ENCODE assay signal across 18 cellular contexts in the genomic region with DNA sequence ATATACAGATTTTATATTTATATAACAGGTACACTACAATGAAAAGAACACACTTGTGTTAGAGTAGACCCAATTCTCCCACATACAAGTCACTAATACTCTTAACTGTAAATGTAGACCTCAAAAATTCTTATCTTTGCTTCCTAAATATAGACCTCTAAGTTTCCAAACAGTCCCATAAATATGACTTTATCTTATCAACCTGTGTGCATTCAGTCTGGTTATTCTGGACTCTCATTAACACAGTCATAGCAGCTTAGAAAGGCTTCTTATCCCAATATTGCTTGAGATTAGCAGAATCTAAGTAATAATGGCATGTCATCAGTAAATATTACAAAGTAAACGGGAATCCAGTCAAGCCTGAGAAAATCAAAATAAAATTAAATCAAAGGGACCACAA.
A peak's percentile ranks its signal among the peaks of the same experiment; 100 is the strongest.
DNase-seq lines count a peak whose midpoint lies in the region; ATAC-seq and TF ChIP-seq lines count a peak whose summit lies in the region.
"Had no signal": no experiment of that assay in that cellular context is flagged by ENCODE, and none has a peak within 500 bp of the region (broad histone marks: within the 10 kb centered on the region; RNA-seq: fewer than 3 reads in every experiment).

No MANE protein-coding gene starts in this region.

- H3K4me3 ChIP-seq in heart left ventricle: no peak overlapping the region
- no peak overlapping the region for H3K4me3 ChIP-seq in left ventricle myocardium inferior
- H3K4me3 ChIP-seq in smooth muscle cell: no peak overlapping the region
- H3K4me3 ChIP-seq: A549; BLaER1 treated with 17β-estradiol and CSF1 and Interleukin-3, amounts not matched to agents 10 nM and 100 nM had no signal

- H3K4me2 ChIP-seq in smooth muscle cell: peak overlapping the region; percentile 37
- H3K4me2 ChIP-seq: A549; BLaER1 treated with 17β-estradiol and CSF1 and Interleukin-3, amounts not matched to agents 10 nM and 100 nM had no signal

- no peak for TF ChIP-seq POLR2A in heart left ventricle (IDR thresholded peaks at IDR 0.05)

- intact Hi-C loops in Right ventricle myocardium superior (cut with DNase I): no loop called here
- intact Hi-C loops in Right ventricle myocardium inferior (cut with DNase I): no loop called here
- intact Hi-C loops in heart left ventricle (cut with DNase I): no loop called here
- intact Hi-C loops in left ventricle myocardium inferior (cut with micrococcal nuclease): no loop called here

- peak; percentile 18 for ATAC-seq in Right ventricle myocardium superior (ENCODE audit: poor library complexity)
- no peak for ATAC-seq in Right ventricle myocardium inferior
- ATAC-seq in heart left ventricle: peak; percentile 24 to 51 (median 42)
- ATAC-seq: A549; CD8-positive, alpha-beta T cell had no signal

- WGBS in heart left ventricle, 4 donors: 27 to 48% (median 37%) methylated on average over 1 of the region's 1 CpG
- WGBS in smooth muscle cell (ENCODE audit: low lambda C conversion rate): 35% methylated on average over 1 of the region's 1 CpG

- DNase-seq in Right ventricle myocardium superior (no peak), Right ventricle myocardium inferior (ENCODE audit: missing footprints) (no peak), heart left ventricle (no peak), left ventricle myocardium inferior (no peak), amniotic epithelial cell (ENCODE audit: low read depth) (peak; percentile 9), smooth muscle cell (lab: John Stamatoyannopoulos, UW; ENCODE audit: unreplicated experiment) (no peak), germinal center (ENCODE audit: low spot score) (no peak)
- DNase-seq: AML-193; Caco-2; Calu3; CD4-positive, alpha-beta T cell; CD8-positive, alpha-beta T cell; DMS79 treated with DMSO at 0.1 percent for 48 hours; GF-D8 had no signal

- H3K79me2 ChIP-seq in smooth muscle cell (ENCODE audit: low read depth): no peaks in the 10 kb centered on the region

- no peak overlapping the region for H2AFZ ChIP-seq in smooth muscle cell (ENCODE audit: low read depth)

- TF ChIP-seq CTCF in heart left ventricle (IDR thresholded peaks at IDR 0.05) (no peak), left ventricle myocardium inferior (IDR thresholded peaks at IDR 0.05; ENCODE audit: borderline replicate concordance) (no peak), smooth muscle cell (IDR thresholded peaks at IDR 0.05; ENCODE audit: borderline replicate concordance, insufficient read depth, poor library complexity, severe bottlenecking) (no peak)

- no peaks in the 10 kb centered on the region for H3K36me3 ChIP-seq in heart left ventricle
- peaks cover 9% of the 10 kb centered on the region for H3K36me3 ChIP-seq in left ventricle myocardium inferior
- H3K36me3 ChIP-seq in smooth muscle cell (ENCODE audit: low read depth): no peaks in the 10 kb centered on the region

- H3K27me3 ChIP-seq in heart left ventricle: no peaks in the 10 kb centered on the region
- no peaks in the 10 kb centered on the region for H3K27me3 ChIP-seq in left ventricle myocardium inferior (ENCODE audit: low read depth)
- H3K27me3 ChIP-seq in smooth muscle cell (ENCODE audit: low read depth): no peaks in the 10 kb centered on the region
- H3K27me3 ChIP-seq: BLaER1 treated with 17β-estradiol and CSF1 and Interleukin-3, amounts not matched to agents 10 nM and 100 nM had no signal

- H3K9ac ChIP-seq in smooth muscle cell (ENCODE audit: low read depth): no peak overlapping the region
- H3K9ac ChIP-seq: BLaER1 treated with 17β-estradiol and CSF1 and Interleukin-3, amounts not matched to agents 10 nM and 100 nM had no signal

- peaks cover 0 to 2% (median 0%) of the 10 kb centered on the region in 12 donors for H3K9me3 ChIP-seq in heart left ventricle
- H3K9me3 ChIP-seq in left ventricle myocardium inferior (replicated peaks): no peaks in the 10 kb centered on the region
- H3K9me3 ChIP-seq in smooth muscle cell (replicated peaks; ENCODE audit: low read depth): no peaks in the 10 kb centered on the region
- H3K9me3 ChIP-seq: Caco-2 had no signal

- H3F3A ChIP-seq in smooth muscle cell (ENCODE audit: low read depth): no peaks in the 10 kb centered on the region

- H4K20me1 ChIP-seq in smooth muscle cell (ENCODE audit: low read depth): no peaks in the 10 kb centered on the region
- H4K20me1 ChIP-seq: BLaER1 treated with 17β-estradiol and CSF1 and Interleukin-3, amounts not matched to agents 10 nM and 100 nM had no signal

- H3K4me1 ChIP-seq in heart left ventricle (peaks cover 0 to 9% (median 0%) of the 10 kb centered on the region in 12 donors), left ventricle myocardium inferior (peaks cover 21% of the 10 kb centered on the region), smooth muscle cell (ENCODE audit: low read depth) (no peaks in the 10 kb centered on the region)
- H3K4me1 ChIP-seq: BLaER1 treated with 17β-estradiol and CSF1 and Interleukin-3, amounts not matched to agents 10 nM and 100 nM; Caco-2 had no signal

- H3K27ac ChIP-seq in heart left ventricle (peak overlapping the region in 1 of 12 donors; percentile 15), left ventricle myocardium inferior (replicated peaks) (no peak overlapping the region), smooth muscle cell (ENCODE audit: low read depth) (no peak overlapping the region)
- H3K27ac ChIP-seq: 22Rv1; A549; BLaER1 treated with 17β-estradiol and CSF1 and Interleukin-3, amounts not matched to agents 10 nM and 100 nM; C4-2B had no signal
